1 cellular context compared by ENCODE assay signal in genomic region chr5:112205840-112206239, GRCh38.
TF ChIP-seq lines count a peak whose summit lies in the region.

No MANE protein-coding gene starts in this region.

TF ChIP-seq in H1, 55 proteins besides CTCF, POLR2A, EP300 and RAD21 (continued from another document):
- TF ChIP-seq CHD7 (IDR thresholded peaks at IDR 0.05; ENCODE audit: insufficient replicate concordance, low read length) (no peak), NRF1 (IDR thresholded peaks at IDR 0.05; ENCODE audit: low read depth, low read length) (no peak), SP1 (IDR thresholded peaks at IDR 0.05; ENCODE audit: low read depth, low read length) (0 out of 2 replicates have a peak, but pooled peaks have one; percentile 49), ATF3 (IDR thresholded peaks at IDR 0.05; ENCODE audit: insufficient read depth, low read depth, low read length) (no peak)
TF ChIP-seq in H1: peak in this region for 4.
